ENCODE assay signal across 8 cellular contexts in genomic region chr3:44355634-44356033, GRCh38. TPM values are rescaled to one million over a fixed set of nuclear protein-coding genes. Genes with fewer than 3 reads are reported as not detected.
DNase-seq lines count a peak whose midpoint lies in the region; ATAC-seq and TF ChIP-seq lines count a peak whose summit lies in the region.

No MANE protein-coding gene starts in this region.

- H3K4ac ChIP-seq in H9 (ENCODE audit: low read depth, low read length) = no peak overlapping the region

- in situ Hi-C loops in astrocyte of the cerebellum (cut with HindIII; ENCODE audit: low sequenced_read_pairs) = no loop called here

- no peak overlapping the region for H3K9ac ChIP-seq in H9 (ENCODE audit: extremely low read depth, insufficient read length, low read length)

- no peak overlapping the region for H3T11ph ChIP-seq in H9 (ENCODE audit: low read length)

- no peaks in the 10 kb centered on the region for H3K9me3 ChIP-seq in left lung
- no peaks in the 10 kb centered on the region for H3K9me3 ChIP-seq in H9 (ENCODE audit: control insufficient read depth, low read depth, low read length)

- H3K9me3 Mint-ChIP-seq in H9 = no peaks in the 10 kb centered on the region

- TF ChIP-seq CTCF in astrocyte of the cerebellum (IDR thresholded peaks at IDR 0.05; ENCODE audit: low read depth, low read length, missing control alignments) = no peak
- TF ChIP-seq CTCF in left lung (IDR thresholded peaks at IDR 0.05) = no peak
- TF ChIP-seq CTCF in H9 (conservative IDR thresholded peaks at IDR 0.05) = no peak

- intact Hi-C loops in left lung (cut with DNase I) = no loop called here

- no peak overlapping the region for H2BK15ac ChIP-seq in H9 (ENCODE audit: low read depth, low read length)

- no peak overlapping the region for H2BK12ac ChIP-seq in H9 (ENCODE audit: insufficient read length, low read depth, low read length)

- H2AK5ac ChIP-seq in H9 (ENCODE audit: insufficient read length, low read length) = no peak overlapping the region

- H2BK5ac ChIP-seq in H9 (ENCODE audit: insufficient read length, low read length) = no peak overlapping the region

- H4K91ac ChIP-seq in H9 (ENCODE audit: insufficient read length, low read depth, low read length) = no peak overlapping the region

- H3K36me3 ChIP-seq in left lung = peaks cover 0 to 22% of the 10 kb centered on the region in 2 donors

- H3K27me3 Mint-ChIP-seq in H9 (ENCODE audit: low read depth) = no peaks in the 10 kb centered on the region

- H3K23ac ChIP-seq in H9 (ENCODE audit: insufficient read length, low read depth, low read length) = no peak overlapping the region

- H3K23me2 ChIP-seq in H9 (ENCODE audit: insufficient read length, low read depth, low read length, poor library complexity, severe bottlenecking) = no peaks in the 10 kb centered on the region

- ATAC-seq in left lung (peak; percentile 95), HG03039 (IDR thresholded peaks at IDR 0.05; ENCODE audit: unreplicated experiment) (no peak), HG02588 (IDR thresholded peaks at IDR 0.05; ENCODE audit: unreplicated experiment) (no peak)

- H3K4me3 Mint-ChIP-seq in H9 = no peak overlapping the region

- peaks cover 3 to 17% (median 4%) of the 10 kb centered on the region in 3 experiments; a peak in 5 of 7 replicates for H3K36me3 Mint-ChIP-seq in H9 (ENCODE audit: insufficient read depth in 1 of 3, low read depth in 3 of 3)

- no peak overlapping the region for H3K14ac ChIP-seq in H9 (ENCODE audit: insufficient read depth, low read length)

- peaks cover 19 to 20% of the 10 kb centered on the region in 2 experiments for H3K4me1 Mint-ChIP-seq in H9

- H3K79me2 ChIP-seq in H9 (ENCODE audit: insufficient read depth, low read length) = no peaks in the 10 kb centered on the region

- no peak overlapping the region for H2BK120ac ChIP-seq in H9 (ENCODE audit: low read depth, low read length, poor library complexity, severe bottlenecking)

- WGBS in H9 (ENCODE audit: extremely low coverage, insufficient read length, low lambda C conversion rate) = no CpG with 5 or more reads among the region's 2 CpGs

- H3K27ac Mint-ChIP-seq in H9 = no peak overlapping the region

- peak overlapping the region; percentile 2 to 57 for H3K27ac ChIP-seq in left lung
- H3K27ac ChIP-seq in H9 (ENCODE audit: insufficient read length, low read depth, low read length) = no peak overlapping the region

- H3K4me2 ChIP-seq in H9 (ENCODE audit: insufficient read depth, insufficient read length, low read length) = no peak overlapping the region

- H3K4me1 ChIP-seq in left lung (peaks cover 5 to 11% of the 10 kb centered on the region in 2 donors), H9 (ENCODE audit: insufficient read depth, low read length) (0 out of 2 replicates have a peak, but pooled peaks cover 3% of the 10 kb centered on the region)

- DNase-seq in AG08396 (ENCODE audit: low spot score) = peak; percentile 71
- peak; percentile 89 for DNase-seq in LHCN-M2 (ENCODE audit: low read depth)
- peak; percentile 73 for DNase-seq in astrocyte of the cerebellum (ENCODE audit: low read depth)
- no peak for DNase-seq in left lung
- no peak for DNase-seq in SW480 (ENCODE audit: low spot score)
- DNase-seq in H9 = no peak

- no peak overlapping the region for H2BK20ac ChIP-seq in H9 (ENCODE audit: low read depth, low read length, poor library complexity, severe bottlenecking)

- no peak overlapping the region for H4K5ac ChIP-seq in H9 (ENCODE audit: insufficient read length, low read depth, low read length)

- no peak overlapping the region for H4K8ac ChIP-seq in H9 (replicated peaks; ENCODE audit: insufficient read length, low read depth, low read length)

- H3K27me3 ChIP-seq in left lung (no peaks in the 10 kb centered on the region), H9 (ENCODE audit: insufficient read depth, low read length) (no peaks in the 10 kb centered on the region)

- H3K56ac ChIP-seq in H9 (ENCODE audit: insufficient read length, low read depth, low read length) = no peak overlapping the region

- H4K20me1 ChIP-seq in H9 (ENCODE audit: control insufficient read depth, insufficient read depth, insufficient read length) = no peaks in the 10 kb centered on the region

- no peak overlapping the region for H3K4me3 ChIP-seq in astrocyte of the cerebellum (ENCODE audit: low read depth, low read length)
- no peak overlapping the region for H3K4me3 ChIP-seq in left lung

- H3K18ac ChIP-seq in H9 (ENCODE audit: insufficient read length, low read depth, low read length) = no peak overlapping the region

- H3K79me1 ChIP-seq in H9 (ENCODE audit: insufficient read depth, low read depth, low read length, poor library complexity, severe bottlenecking) = peaks cover 5% of the 10 kb centered on the region

- H2AFZ ChIP-seq in H9 (ENCODE audit: low read length) = no peak overlapping the region

RNA-seq across cellular contexts. Expression of gene TCAIM, which starts 17.1 kb away (rescaled TPM):
- total RNA-seq in LHCN-M2 (2014; rRNA removed) (22.6 and 24.6 TPM in 2 replicates), left lung (10 to 100 TPM; 26.8 to 30.2 TPM), H9 (2021) (21.9 and 23.8 TPM in 2 replicates)
- 7.7 TPM for polyA plus RNA-seq in LHCN-M2 (2012)

Comparison
In these comparisons a context has a peak if more than half of its experiments do, and no peak if none do; other contexts are left out.
1. DNase-seq: peak in AG08396 (single experiment), LHCN-M2 (single experiment) and astrocyte of the cerebellum (single experiment); none in left lung (0 of 2), SW480 (single experiment) and H9 (single experiment).